ENCODE assay signal across 8 cellular contexts in genomic region chr7:27151945-27152815, GRCh38. TPM values are rescaled to one million over a fixed set of nuclear protein-coding genes. Genes with fewer than 3 reads are reported as not detected.
DNase-seq lines count a peak whose midpoint lies in the region; ATAC-seq and TF ChIP-seq lines count a peak whose summit lies in the region.

HOXA3 (minus strand) TSS chr7:27152583; CDS start chr7:27110640, 41,943 bp downstream.

- H3K36me3 ChIP-seq in mucosa of descending colon (ENCODE audit: low read depth) (no peaks in the 10 kb centered on the region), mesendoderm (ENCODE audit: control insufficient read depth, insufficient read depth, low read length) (no peaks in the 10 kb centered on the region)

- H3K4ac ChIP-seq in mesendoderm (ENCODE audit: low read depth, low read length): no peak within 1 kb of the TSS

- POLR2A ChIA-PET in activated naive CD8-positive, alpha-beta T cell treated with anti-CD3 and anti-CD28 coated beads, Interleukin-2, amount 10 ng/mL, durations not matched to agents 7 days and 5 days (lab: Charles Lee): no interaction called here

- no peak within 1 kb of the TSS for H3K4me2 ChIP-seq in mesendoderm (ENCODE audit: low read length)

- WGBS in mesendoderm (ENCODE audit: extremely low coverage, insufficient coverage, low lambda C conversion rate): no CpG with 5 or more reads among the region's 53 CpGs

- no peaks in the 10 kb centered on the region for H3K9me3 ChIP-seq in mucosa of descending colon

- peaks cover 27% of the 10 kb centered on the region for H3K4me1 Mint-ChIP-seq in activated naive CD8-positive, alpha-beta T cell treated with anti-CD3 and anti-CD28 coated beads, Interleukin-2, amount 10 ng/mL, durations not matched to agents 7 days and 5 days

- H3K9me3 Mint-ChIP-seq in activated naive CD8-positive, alpha-beta T cell treated with anti-CD3 and anti-CD28 coated beads, Interleukin-2, amount 10 ng/mL, durations not matched to agents 7 days and 5 days: no peaks in the 10 kb centered on the region

- TF ChIP-seq CTCF in AG10803 (conservative IDR thresholded peaks at IDR 0.05; ENCODE audit: low read length): no peak
- TF ChIP-seq CTCF in HL-60 (IDR thresholded peaks at IDR 0.05; ENCODE audit: insufficient read depth, low read length): no peak
- no peak for TF ChIP-seq CTCF in mucosa of descending colon (IDR thresholded peaks at IDR 0.05)

- H3K4me3 ChIP-seq in AG10803 (ENCODE audit: low read length) (peak within 1 kb of the TSS; percentile 84), HL-60 (replicated peaks; ENCODE audit: insufficient read depth, low read length) (peak within 1 kb of the TSS; percentile 44), mucosa of descending colon (peak within 1 kb of the TSS; percentile 74), mesendoderm (ENCODE audit: low read length) (no peak within 1 kb of the TSS)

- ATAC-seq in activated naive CD8-positive, alpha-beta T cell treated with anti-CD3 and anti-CD28 coated beads, Interleukin-2, amount 10 ng/mL, durations not matched to agents 7 days and 5 days (ENCODE audit: low read depth): no peak
- ATAC-seq in mucosa of descending colon: peak; percentile 48
- ATAC-seq in GM21529 (IDR thresholded peaks at IDR 0.05; ENCODE audit: unreplicated experiment): no peak

- no peak within 1 kb of the TSS for H3K9ac ChIP-seq in mesendoderm (ENCODE audit: low read length)

- no peak within 1 kb of the TSS for H3K56ac ChIP-seq in mesendoderm (ENCODE audit: low read length)

- no peak within 1 kb of the TSS for H2BK15ac ChIP-seq in mesendoderm (replicated peaks; ENCODE audit: low read depth)

- H2BK120ac ChIP-seq in mesendoderm (ENCODE audit: low read depth, low read length): no peak within 1 kb of the TSS

- no peak within 1 kb of the TSS for H4K5ac ChIP-seq in mesendoderm (ENCODE audit: low read length)

- no peak within 1 kb of the TSS for H3K23ac ChIP-seq in mesendoderm (ENCODE audit: low read length)

- H3K27me3 ChIP-seq in HL-60 (ENCODE audit: insufficient read depth, poor library complexity, severe bottlenecking) (peaks cover 66% of the 10 kb centered on the region), mesendoderm (ENCODE audit: insufficient read depth, low read length, poor library complexity) (peaks cover 89% of the 10 kb centered on the region)

- H2BK5ac ChIP-seq in mesendoderm (ENCODE audit: low read length): no peak within 1 kb of the TSS

- H3K27ac Mint-ChIP-seq in activated naive CD8-positive, alpha-beta T cell treated with anti-CD3 and anti-CD28 coated beads, Interleukin-2, amount 10 ng/mL, durations not matched to agents 7 days and 5 days: peak within 1 kb of the TSS; percentile 21

- H3K27me3 Mint-ChIP-seq in activated naive CD8-positive, alpha-beta T cell treated with anti-CD3 and anti-CD28 coated beads, Interleukin-2, amount 10 ng/mL, durations not matched to agents 7 days and 5 days: peaks cover 90% of the 10 kb centered on the region

- no peaks in the 10 kb centered on the region for H3K36me3 Mint-ChIP-seq in activated naive CD8-positive, alpha-beta T cell treated with anti-CD3 and anti-CD28 coated beads, Interleukin-2, amount 10 ng/mL, durations not matched to agents 7 days and 5 days

- intact Hi-C loops in mucosa of descending colon (cut with DNase I, micrococcal nuclease): loop anchor here in 1 of 2 donors (10.0 kb wide), 1 partner anchor 777 kb away; no protein-coding TSS in a partner anchor

- DNase-seq in AG10803 (ENCODE audit: low read depth) (peak; percentile 84), HL-60 (ENCODE audit: low read depth in 1 of 2, low spot score in 1 of 2) (no peak), mucosa of descending colon (peak; percentile 87), mesendoderm (no peak), COR-L47 (lab: John Stamatoyannopoulos, UW) (no peak), DMS114 treated with DMSO at 0.1 percent for 48 hours (lab: John Stamatoyannopoulos, UW; ENCODE audit: unreplicated experiment) (no peak)
- no peak for DNase-seq in activated naive CD8-positive, alpha-beta T cell treated with anti-CD3 and anti-CD28 coated beads, Interleukin-2, amount 10 ng/mL, durations not matched to agents 7 days and 5 days

- no peak within 1 kb of the TSS for H3K18ac ChIP-seq in mesendoderm (ENCODE audit: low read length)

- no peaks in the 10 kb centered on the region for H3K79me1 ChIP-seq in mesendoderm (ENCODE audit: low read length)

- H3K4me3 Mint-ChIP-seq in activated naive CD8-positive, alpha-beta T cell treated with anti-CD3 and anti-CD28 coated beads, Interleukin-2, amount 10 ng/mL, durations not matched to agents 7 days and 5 days: peak within 1 kb of the TSS; percentile 73

- H3K79me2 ChIP-seq in mesendoderm (ENCODE audit: control insufficient read depth, insufficient read depth, low read length): no peaks in the 10 kb centered on the region

- no peak within 1 kb of the TSS for H3K27ac ChIP-seq in HL-60 (replicated peaks)
- no peak within 1 kb of the TSS for H3K27ac ChIP-seq in mesendoderm (ENCODE audit: low read depth, low read length)

- peaks cover 41% of the 10 kb centered on the region for H3K4me1 ChIP-seq in mucosa of descending colon (ENCODE audit: low read depth)
- H3K4me1 ChIP-seq in mesendoderm (ENCODE audit: control insufficient read depth, low read depth, low read length): no peaks in the 10 kb centered on the region

- no peak within 1 kb of the TSS for H4K8ac ChIP-seq in mesendoderm (ENCODE audit: low read depth, low read length)

- no peak within 1 kb of the TSS for H2AK5ac ChIP-seq in mesendoderm (ENCODE audit: low read length)

RNA-seq across cellular contexts. Expression of gene HOXA3, which starts in this region (rescaled TPM):
- total RNA-seq in activated naive CD8-positive, alpha-beta T cell treated with anti-CD3 and anti-CD28 coated beads, Interleukin-2, amount 10 ng/mL, durations not matched to agents 7 days and 5 days: not detected
- 10 to 100 TPM; 19.9 to 38.1 (median 20.5) TPM for total RNA-seq in mucosa of descending colon
- not detected for polyA plus RNA-seq in mesendoderm (2013, experiment 1 of 2)
- not detected for polyA plus RNA-seq in mesendoderm (2013, experiment 2 of 2)

Comparison
In these comparisons a context has a peak if more than half of its experiments do, and no peak if none do; other contexts are left out.
1. RNA of gene HOXA3 (total RNA-seq): 19.9 to 38.1 TPM in mucosa of descending colon; not detected in activated naive CD8-positive, alpha-beta T cell treated with anti-CD3 and anti-CD28 coated beads, Interleukin-2, amount 10 ng/mL, durations not matched to agents 7 days and 5 days; every median in the first group is over 10 times any median in the second.
2. DNase-seq: peak in AG10803 (single experiment) and mucosa of descending colon (3 of 3); none in HL-60 (0 of 2), activated naive CD8-positive, alpha-beta T cell treated with anti-CD3 and anti-CD28 coated beads, Interleukin-2, amount 10 ng/mL, durations not matched to agents 7 days and 5 days (single experiment), mesendoderm (single experiment), COR-L47 (single experiment) and DMS114 treated with DMSO at 0.1 percent for 48 hours (single experiment).